ENCODE assay signal across 7 cellular contexts in the genomic region with DNA sequence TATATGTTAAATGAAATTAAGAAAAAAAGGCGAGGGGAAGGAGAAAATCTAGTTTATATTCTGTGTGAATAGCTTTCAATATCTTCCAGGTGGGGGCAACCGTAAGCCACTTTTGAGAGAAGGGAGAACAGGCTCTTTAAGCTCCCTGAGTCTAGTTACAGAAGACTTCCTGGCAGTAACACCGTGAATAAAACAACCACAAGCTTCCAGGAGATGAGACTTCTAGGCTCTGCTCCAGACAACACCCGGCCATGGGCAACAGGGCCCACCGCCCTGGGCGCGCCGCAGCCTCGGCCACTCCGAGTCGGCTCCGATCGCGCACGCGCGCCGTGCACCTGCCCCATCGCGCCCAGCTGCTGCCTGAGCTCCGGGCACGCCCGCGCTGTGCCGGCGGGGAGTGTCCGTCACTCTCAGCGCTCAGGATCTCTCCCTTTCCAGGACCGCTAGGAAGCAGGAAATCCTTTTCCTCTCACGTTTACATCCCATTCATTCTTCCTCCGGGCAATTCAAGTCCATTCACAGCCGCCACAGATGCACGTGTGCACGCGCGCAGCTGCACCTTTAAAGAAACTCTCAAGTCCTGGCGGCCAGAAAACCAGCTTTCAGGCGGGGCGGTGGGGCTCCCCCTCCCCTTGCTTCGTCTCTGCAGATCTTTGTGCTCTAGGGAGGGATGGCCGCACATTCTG. TPM values are rescaled to one million over a fixed set of nuclear protein-coding genes. Genes with fewer than 3 reads are reported as not detected.
A peak's percentile ranks its signal among the peaks of the same experiment; 100 is the strongest.
DNase-seq lines count a peak whose midpoint lies in the region; ATAC-seq, FAIRE-seq and TF ChIP-seq lines count a peak whose summit lies in the region.

No MANE protein-coding gene starts in this region.

- H3K36me3 Mint-ChIP-seq in activated naive CD4-positive, alpha-beta T cell treated with anti-CD3 and anti-CD28 coated beads, Interleukin-2, amount 10 ng/mL, durations not matched to agents 7 days and 5 days: peaks cover 1% of the 10 kb centered on the region

- intact Hi-C loops in head of caudate nucleus (cut with DNase I) (loop anchor here (5.0 kb wide), 1 partner anchor 244 kb away; no protein-coding TSS in a partner anchor), pancreas (cut with DNase I) (loop anchor here in 1 of 3 donors (10.0 kb wide), 1 partner anchor 247 kb away; no protein-coding TSS in a partner anchor)

- no peak overlapping the region for H3K27ac Mint-ChIP-seq in activated naive CD4-positive, alpha-beta T cell treated with anti-CD3 and anti-CD28 coated beads, Interleukin-2, amount 10 ng/mL, durations not matched to agents 7 days and 5 days

- H3K4me3 Mint-ChIP-seq in activated naive CD4-positive, alpha-beta T cell treated with anti-CD3 and anti-CD28 coated beads, Interleukin-2, amount 10 ng/mL, durations not matched to agents 7 days and 5 days: peak overlapping the region; percentile 67

- peaks cover 0 to 5% (median 0%) of the 10 kb centered on the region in 3 donors for H3K4me1 ChIP-seq in pancreas

- H3K36me3 ChIP-seq in pancreas: no peaks in the 10 kb centered on the region

- DNase-seq in NCI-H526 treated with DMSO at 0.1 percent for 48 hours (lab: John Stamatoyannopoulos, UW): peak; percentile 97
- no peak for DNase-seq in activated naive CD4-positive, alpha-beta T cell treated with anti-CD3 and anti-CD28 coated beads, Interleukin-2, amount 10 ng/mL, durations not matched to agents 7 days and 5 days
- peak in 32 of 42 donors; percentile 25 to 79 (median 51) for DNase-seq in head of caudate nucleus
- DNase-seq in pancreas: peak in 4 of 6 donors; percentile 33 to 84 (median 53)

- CTCF ChIA-PET in activated naive CD4-positive, alpha-beta T cell treated with anti-CD3 and anti-CD28 coated beads, Interleukin-2, amount 10 ng/mL, durations not matched to agents 7 days and 5 days (lab: Charles Lee): interaction anchor here (0.6 to 2.9 kb wide), 21 partner anchors 11 to 542 kb away, joined by 3 to 60 read pairs (median 4); a partner anchor contains a TSS

- H3K9me3 ChIP-seq in pancreas: no peaks in the 10 kb centered on the region

- H3K4me1 Mint-ChIP-seq in activated naive CD4-positive, alpha-beta T cell treated with anti-CD3 and anti-CD28 coated beads, Interleukin-2, amount 10 ng/mL, durations not matched to agents 7 days and 5 days: peaks cover 13% of the 10 kb centered on the region

- TF ChIP-seq CTCF in pancreas (IDR thresholded peaks at IDR 0.05): peak in 3 of 4 donors; percentile 8 to 25 (median 10)

- 0% methylated on average over 41 of the region's 41 CpGs for WGBS in pancreas, 2 donors

- peak; percentile 78 for FAIRE-seq in G401.6 (lab: Jason Lieb, UNC)
- FAIRE-seq in pancreas (lab: Jason Lieb, UNC): no peak

- no peaks in the 10 kb centered on the region for H3K9me3 Mint-ChIP-seq in activated naive CD4-positive, alpha-beta T cell treated with anti-CD3 and anti-CD28 coated beads, Interleukin-2, amount 10 ng/mL, durations not matched to agents 7 days and 5 days

- peaks cover 56% of the 10 kb centered on the region for H3K27me3 Mint-ChIP-seq in activated naive CD4-positive, alpha-beta T cell treated with anti-CD3 and anti-CD28 coated beads, Interleukin-2, amount 10 ng/mL, durations not matched to agents 7 days and 5 days

- ATAC-seq in GM19468 (IDR thresholded peaks at IDR 0.05; ENCODE audit: extremely low read depth, unreplicated experiment) (peak; percentile 14), HG03520 (IDR thresholded peaks at IDR 0.05; ENCODE audit: unreplicated experiment) (peak; percentile 52), pancreas (peak; percentile 78 to 91 (median 85))

- H3K4me3 ChIP-seq in pancreas: peak overlapping the region in 3 of 4 donors; percentile 23 to 49 (median 34)

- H3K27ac ChIP-seq in pancreas: no peak overlapping the region

- H3K27me3 ChIP-seq in pancreas: peaks cover 0 to 39% (median 9%) of the 10 kb centered on the region in 4 donors

RNA-seq across cellular contexts. Expression of a gene that starts 19.4 kb away (rescaled TPM):
- not detected for total RNA-seq in pancreas
- not detected for polyA plus RNA-seq in pancreas

Comparison
In these comparisons a context has a peak if more than half of its experiments do, and no peak if none do; other contexts are left out.
1. ATAC-seq: peak in every context shown above with its lines; median percentile 85 in pancreas; 52 in HG03520; 14 in GM19468.